ENCODE assay signal across 21 cellular contexts in genomic region chr10:52877453-52877852, GRCh38.
DNase-seq lines count a peak whose midpoint lies in the region; ATAC-seq and TF ChIP-seq lines count a peak whose summit lies in the region.
"Had no signal": no experiment of that assay in that cellular context is flagged by ENCODE, and none has a peak within 500 bp of the region (broad histone marks: within the 10 kb centered on the region; RNA-seq: fewer than 3 reads in every experiment).

No MANE protein-coding gene starts in this region.

- H3K27me3 ChIP-seq in Karpas-422 (ENCODE audit: low read length) (no peaks in the 10 kb centered on the region), MM.1S (replicated peaks; ENCODE audit: insufficient read depth, low read length) (no peaks in the 10 kb centered on the region), heart left ventricle (no peaks in the 10 kb centered on the region), lower lobe of right lung (ENCODE audit: low read depth) (no peaks in the 10 kb centered on the region)
- H3K27me3 ChIP-seq: BLaER1 had no signal

- H3K9me2 ChIP-seq in Karpas-422 (replicated peaks; ENCODE audit: insufficient read depth, low read length) = no peaks in the 10 kb centered on the region
- H3K9me2 ChIP-seq in MM.1S (replicated peaks; ENCODE audit: insufficient read depth, low read length) = no peaks in the 10 kb centered on the region

- H3K9ac ChIP-seq in Karpas-422 (ENCODE audit: low read length) (no peak overlapping the region), MM.1S (ENCODE audit: low read length) (no peak overlapping the region)
- H3K9ac ChIP-seq: BLaER1, GM23248 had no signal

- TF ChIP-seq POLR2A in heart left ventricle (IDR thresholded peaks at IDR 0.05) = no peak

- H3K4me3 ChIP-seq in Karpas-422 (ENCODE audit: low read length) (no peak overlapping the region), MM.1S (ENCODE audit: low read length) (no peak overlapping the region), heart left ventricle (no peak overlapping the region), lower lobe of right lung (no peak overlapping the region)
- H3K4me3 ChIP-seq: BLaER1, GM23248, HAP-1, SK-N-MC had no signal

- H4K20me1 ChIP-seq in Karpas-422 (ENCODE audit: insufficient read depth, low read depth, low read length) (no peaks in the 10 kb centered on the region), MM.1S (ENCODE audit: insufficient read depth, low read length) (no peaks in the 10 kb centered on the region)
- H4K20me1 ChIP-seq: BLaER1 had no signal

- ATAC-seq in heart left ventricle (peak; percentile 79 to 93 (median 85)), lower lobe of right lung (peak; percentile 34 to 40)
- no peak for ATAC-seq in effector memory CD8-positive, alpha-beta T cell (replicated peaks)

- no peaks in the 10 kb centered on the region for H3K27me3 Mint-ChIP-seq in effector memory CD8-positive, alpha-beta T cell
- H3K27me3 Mint-ChIP-seq: CD4-positive, alpha-beta T cell had no signal

- no peaks in the 10 kb centered on the region for H3K4me1 Mint-ChIP-seq in effector memory CD8-positive, alpha-beta T cell (ENCODE audit: low read depth in 2 of 2)

- 32 to 44% (median 34%) methylated on average over 4 of the region's 4 CpGs for WGBS in heart left ventricle, 4 donors

- H3K4me2 ChIP-seq in Karpas-422 (ENCODE audit: low read depth, low read length, poor library complexity, severe bottlenecking) (no peak overlapping the region), MM.1S (ENCODE audit: low read depth, low read length) (0 out of 2 replicates have a peak overlapping the region, but pooled peaks have one; percentile 30)
- H3K4me2 ChIP-seq: BLaER1 had no signal

- no peak overlapping the region for H3K27ac Mint-ChIP-seq in effector memory CD8-positive, alpha-beta T cell
- H3K27ac Mint-ChIP-seq: CD4-positive, alpha-beta T cell had no signal

- H3K27ac ChIP-seq in Karpas-422 (ENCODE audit: low read length) (peak overlapping the region; percentile 68), MM.1S (ENCODE audit: low read length) (no peak overlapping the region), heart left ventricle (peak overlapping the region in 4 of 12 donors; percentile 12 to 37 (median 26)), lower lobe of right lung (no peak overlapping the region)
- H3K27ac ChIP-seq: BLaER1, GM23248, SK-N-MC had no signal

- H3K4me1 ChIP-seq in Karpas-422 (ENCODE audit: low read length) = peaks cover 3% of the 10 kb centered on the region
- H3K4me1 ChIP-seq in MM.1S (ENCODE audit: low read length) = peaks cover 18% of the 10 kb centered on the region
- H3K4me1 ChIP-seq in heart left ventricle = peaks cover 0 to 36% (median 7%) of the 10 kb centered on the region in 12 donors
- no peaks in the 10 kb centered on the region for H3K4me1 ChIP-seq in lower lobe of right lung
- H3K4me1 ChIP-seq: BLaER1, HAP-1 had no signal

- H3K9me3 ChIP-seq in Karpas-422 (ENCODE audit: low read length) (no peaks in the 10 kb centered on the region), MM.1S (replicated peaks; ENCODE audit: insufficient read depth, low read length) (no peaks in the 10 kb centered on the region), heart left ventricle (no peaks in the 10 kb centered on the region), lower lobe of right lung (no peaks in the 10 kb centered on the region)
- H3K9me3 ChIP-seq: BLaER1, HAP-1 had no signal

- H3K36me3 ChIP-seq in Karpas-422 (ENCODE audit: insufficient read depth, low read length) (no peaks in the 10 kb centered on the region), MM.1S (replicated peaks; ENCODE audit: insufficient read depth, low read length) (no peaks in the 10 kb centered on the region), heart left ventricle (no peaks in the 10 kb centered on the region), lower lobe of right lung (no peaks in the 10 kb centered on the region)
- H3K36me3 ChIP-seq: BLaER1, HAP-1 had no signal

- DNase-seq in Karpas-422 = peak; percentile 42
- no peak for DNase-seq in MM.1S
- DNase-seq in heart left ventricle = no peak
- DNase-seq in lower lobe of right lung = no peak
- DNase-seq in effector memory CD8-positive, alpha-beta T cell = no peak
- DNase-seq in NCI-H226 = no peak
- no peak for DNase-seq in SW480 (ENCODE audit: low spot score)
- DNase-seq: CD4-positive, alpha-beta T cell; COR-L47; DMS79 treated with DMSO at 0.1 percent for 48 hours; GM23248; NCI-H1105; NCI-H2029 treated with DMSO at 0.1 percent for 48 hours; NCI-H2171 treated with DMSO at 0.1 percent for 48 hours; NCI-H446; NCI-H526; OCI-M1; SHP77 treated with DMSO at 0.1 percent for 48 hours had no signal

- H2AFZ ChIP-seq in Karpas-422 (ENCODE audit: low read length) (no peak overlapping the region), MM.1S (ENCODE audit: low read length) (no peak overlapping the region)
- H2AFZ ChIP-seq: GM23248 had no signal

- H3K36me3 Mint-ChIP-seq in effector memory CD8-positive, alpha-beta T cell (ENCODE audit: insufficient read depth) = no peaks in the 10 kb centered on the region

- H3K9me3 Mint-ChIP-seq in effector memory CD8-positive, alpha-beta T cell = peaks cover 0 to 10% of the 10 kb centered on the region in 2 donors
- H3K9me3 Mint-ChIP-seq: CD4-positive, alpha-beta T cell had no signal

- H3K4me3 Mint-ChIP-seq in effector memory CD8-positive, alpha-beta T cell = no peak overlapping the region
- H3K4me3 Mint-ChIP-seq: CD4-positive, alpha-beta T cell had no signal

- no peak for TF ChIP-seq CTCF in MM.1S (IDR thresholded peaks at IDR 0.05; ENCODE audit: low read length)
- no peak for TF ChIP-seq CTCF in heart left ventricle (IDR thresholded peaks at IDR 0.05)
- TF ChIP-seq CTCF in lower lobe of right lung (IDR thresholded peaks at IDR 0.05) = no peak

- no peaks in the 10 kb centered on the region; the same call in 1 of the 2 replicates for H3F3A ChIP-seq in MM.1S (ENCODE audit: insufficient read depth, low read length)

- intact Hi-C loops in heart left ventricle (cut with DNase I) (no loop called here), lower lobe of right lung (cut with DNase I) (no loop called here)

- H3K79me2 ChIP-seq in Karpas-422 (ENCODE audit: low read length) (no peaks in the 10 kb centered on the region), MM.1S (ENCODE audit: low read length) (no peaks in the 10 kb centered on the region)
